ENCODE assay signal across 15 cellular contexts in genomic region chr12:132205271-132206092, GRCh38.
DNase-seq lines count a peak whose midpoint lies in the region; ATAC-seq and TF ChIP-seq lines count a peak whose summit lies in the region.
"Had no signal": no experiment of that assay in that cellular context is flagged by ENCODE, and none has a peak within 500 bp of the region (broad histone marks: within the 10 kb centered on the region; RNA-seq: fewer than 3 reads in every experiment).

No MANE protein-coding gene starts in this region.

- DNase-seq in AG08395 (ENCODE audit: low spot score) (peak; percentile 12), GM20000 (ENCODE audit: low spot score) (peak; percentile 69), epithelial cell of proximal tubule (ENCODE audit: low read depth) (no peak), osteoblast (ENCODE audit: insufficient read length, low spot score, missing footprints) (peak; percentile 89), anterior cingulate cortex (lab: John Stamatoyannopoulos, UW) (no peak), inferior parietal cortex (ENCODE audit: extremely low spot score) (no peak), DMS79 (lab: John Stamatoyannopoulos, UW) (no peak)
- DNase-seq: activated CD8-positive, alpha-beta T cell treated with anti-CD3 and anti-CD28 coated beads for 36 hours; GF-D8; KBM-7; NCI-H1436; Right ventricle myocardium superior; stimulated activated CD4-positive, alpha-beta T cell treated with anti-CD3 and anti-CD28 coated beads, Interleukin-4, amount 100 ng/mL, for 1 hour had no signal

- peak overlapping the region; percentile 39 for H3K4me2 ChIP-seq in osteoblast (ENCODE audit: insufficient read depth, low read length)

- peak overlapping the region; percentile 10 for H3K4me3 ChIP-seq in epithelial cell of proximal tubule (ENCODE audit: low read depth, low read length)
- H3K4me3 ChIP-seq in osteoblast (ENCODE audit: insufficient read depth, low read length), result no peak overlapping the region
- H3K4me3 ChIP-seq: lung had no signal

- no peaks in the 10 kb centered on the region for H3K79me2 ChIP-seq in osteoblast (ENCODE audit: insufficient read depth, low read length)

- peaks cover 32% of the 10 kb centered on the region for H3K27me3 ChIP-seq in osteoblast (ENCODE audit: insufficient read depth, low read length)

- no peaks in the 10 kb centered on the region for H3K4me1 ChIP-seq in osteoblast (ENCODE audit: insufficient read depth, low read length)

- no peaks in the 10 kb centered on the region for H3K36me3 ChIP-seq in osteoblast (ENCODE audit: insufficient read depth, low read length)

- ATAC-seq in HG03045 (IDR thresholded peaks at IDR 0.05; ENCODE audit: unreplicated experiment), result no peak
- ATAC-seq: activated CD8-positive, alpha-beta T cell treated with anti-CD3 and anti-CD28 coated beads for 36 hours had no signal

- H2AFZ ChIP-seq in osteoblast (ENCODE audit: low read length), result no peak overlapping the region

- H3K27ac ChIP-seq in osteoblast (ENCODE audit: low read depth, low read length), result no peak overlapping the region

- no peaks in the 10 kb centered on the region for H4K20me1 ChIP-seq in osteoblast (ENCODE audit: insufficient read depth, low read length)

- no peaks in the 10 kb centered on the region for H3K9me3 ChIP-seq in osteoblast (ENCODE audit: low read depth, low read length)

- TF ChIP-seq CTCF in GM20000 (IDR thresholded peaks at IDR 0.05; ENCODE audit: extremely low read depth, missing control alignments) (no peak), epithelial cell of proximal tubule (conservative IDR thresholded peaks at IDR 0.05; ENCODE audit: low read depth, low read length) (no peak), osteoblast (IDR thresholded peaks at IDR 0.05; ENCODE audit: extremely low read depth, low read depth, low read length) (no peak)

Comparison
In these comparisons a context has a peak if more than half of its experiments do, and no peak if none do; other contexts are left out.
1. DNase-seq: peak in AG08395 (single experiment), GM20000 (single experiment) and osteoblast (single experiment); none in epithelial cell of proximal tubule (single experiment), anterior cingulate cortex (0 of 58), inferior parietal cortex (single experiment) and DMS79 (single experiment).